In the genomic region with DNA sequence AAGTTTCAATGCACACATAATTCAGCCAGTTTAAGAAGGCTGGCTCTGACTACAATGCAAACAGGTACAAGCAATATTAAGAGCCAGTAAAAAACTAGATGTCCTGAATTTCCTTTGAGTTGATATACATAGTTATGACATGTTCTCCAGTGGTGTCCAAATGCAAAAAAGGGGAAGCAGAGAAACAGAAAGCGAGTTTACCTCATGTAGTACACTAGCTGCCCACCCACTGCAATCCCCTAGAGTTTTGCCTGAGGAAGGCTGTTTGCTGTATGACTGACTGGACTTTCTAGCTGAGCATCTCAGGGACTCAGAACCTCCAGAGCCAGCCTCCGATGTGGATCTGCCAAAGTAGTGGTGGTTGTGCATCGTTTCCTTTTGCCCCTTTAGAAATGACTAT, we compare ENCODE assay signal across 1 cellular context.
TF ChIP-seq lines count a peak whose summit lies in the region.

No MANE protein-coding gene starts in this region.

TF ChIP-seq in GM23338, 12 proteins besides CTCF, POLR2A, EP300 and RAD21 (continued from another document):
- TF ChIP-seq, protein P1, sequence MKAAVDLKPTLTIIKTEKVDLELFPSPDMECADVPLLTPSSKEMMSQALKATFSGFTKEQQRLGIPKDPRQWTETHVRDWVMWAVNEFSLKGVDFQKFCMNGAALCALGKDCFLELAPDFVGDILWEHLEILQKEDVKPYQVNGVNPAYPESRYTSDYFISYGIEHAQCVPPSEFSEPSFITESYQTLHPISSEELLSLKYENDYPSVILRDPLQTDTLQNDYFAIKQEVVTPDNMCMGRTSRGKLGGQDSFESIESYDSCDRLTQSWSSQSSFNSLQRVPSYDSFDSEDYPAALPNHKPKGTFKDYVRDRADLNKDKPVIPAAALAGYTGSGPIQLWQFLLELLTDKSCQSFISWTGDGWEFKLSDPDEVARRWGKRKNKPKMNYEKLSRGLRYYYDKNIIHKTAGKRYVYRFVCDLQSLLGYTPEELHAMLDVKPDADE (IDR thresholded peaks at IDR 0.05): no peak
TF ChIP-seq in GM23338: peak in this region for 0.
